ENCODE assay signal across 8 cellular contexts in genomic region chr2:200962821-200963128, GRCh38. TPM values are rescaled to one million over a fixed set of nuclear protein-coding genes. Genes with fewer than 3 reads are reported as not detected.
DNase-seq lines count a peak whose midpoint lies in the region; ATAC-seq and TF ChIP-seq lines count a peak whose summit lies in the region.

No MANE protein-coding gene starts in this region.

- CTCF ChIA-PET in CD4-positive, alpha-beta T cell (lab: Charles Lee) = interaction anchor here (0.9 to 3.6 kb wide), 21 partner anchors 9 to 488 kb away, joined by 3 to 30 read pairs (median 6); partner anchors contain the start of genes CASP10, HYCC2, NDUFB3 and NIF3L1
- CTCF ChIA-PET in mammary epithelial cell (lab: Charles Lee; ENCODE audit: low non-redundant PET) = interaction anchor here (0.9 to 1.4 kb wide), 2 partner anchors 106 to 195 kb away, joined by 11 to 13 read pairs; no protein-coding TSS in a partner anchor

- no peaks in the 10 kb centered on the region for H3K9me3 Mint-ChIP-seq in CD4-positive, alpha-beta T cell

- no peaks in the 10 kb centered on the region for H4K20me1 ChIP-seq in mammary epithelial cell (ENCODE audit: insufficient read depth, low read length)

- H3K4me1 ChIP-seq in mammary epithelial cell (ENCODE audit: insufficient read depth, low read length) (peaks cover 25% of the 10 kb centered on the region), lung (ENCODE audit: control insufficient read depth in 2 of 2, insufficient read depth in 2 of 2, low read length in 2 of 2) (peaks cover 3 to 4% of the 10 kb centered on the region in 2 donors), urinary bladder (ENCODE audit: insufficient read depth) (no peaks in the 10 kb centered on the region)

- dilution Hi-C loops in mammary epithelial cell (cut with HindIII; ENCODE audit: low sequenced_read_pairs) = no loop called here

- BruUV-seq in mammary epithelial cell (replicated peaks; lab: Mats Ljungman, UMichigan) = TSS peak; percentile 47

- intact Hi-C loops in CD4-positive, alpha-beta T cell (cut with DNase I, micrococcal nuclease) = loop anchor here (1.0 to 10.0 kb wide), 10 partner anchors 100 to 438 kb away; partner anchors contain the start of genes BZW1 (in 1 of the 2), CASP10 (in 1 of the 2), CLK1 (in 1 of the 2) and SGO2 (in 1 of the 2)
- intact Hi-C loops in mammary epithelial cell (cut with micrococcal nuclease) = loop anchor here (1.0 to 5.0 kb wide), 4 partner anchors 18 to 215 kb away; partner anchors contain the start of gene HYCC2

- peak overlapping the region; percentile 88 for H2AFZ ChIP-seq in mammary epithelial cell (ENCODE audit: low read depth, low read length)

- H3K4me3 ChIP-seq in HL-60 (replicated peaks; ENCODE audit: insufficient read depth, low read length) (peak overlapping the region; percentile 80), mammary epithelial cell (replicated peaks in 1 of 3; ENCODE audit: insufficient read depth in 1 of 3, low read depth in 2 of 3, low read length in 3 of 3) (peak overlapping the region; percentile 65 to 100 (median 85)), lung (peak overlapping the region; percentile 63), urinary bladder (ENCODE audit: low read depth, low read length) (peak overlapping the region; percentile 82)

- H3K9me3 ChIP-seq in CD4-positive, alpha-beta T cell (ENCODE audit: control insufficient read depth, low read length) = no peaks in the 10 kb centered on the region
- H3K9me3 ChIP-seq in mammary epithelial cell (replicated peaks; ENCODE audit: insufficient read depth, low read length) (no peaks in the 10 kb centered on the region), lung (ENCODE audit: control insufficient read depth in 2 of 2, insufficient read depth in 1 of 2, low read length in 1 of 2) (no peaks in the 10 kb centered on the region)

- peak overlapping the region; percentile 89 for H3K27ac ChIP-seq in CD4-positive, alpha-beta T cell (ENCODE audit: low read depth, low read length)
- peak overlapping the region; percentile 89 for H3K27ac ChIP-seq in HL-60 (replicated peaks)
- H3K27ac ChIP-seq in mammary epithelial cell (ENCODE audit: insufficient read depth, low read depth, low read length) = peak overlapping the region; percentile 80
- H3K27ac ChIP-seq in lung (ENCODE audit: low read depth in 1 of 2, low read length in 1 of 2) = peak overlapping the region; percentile 88 to 93
- H3K27ac ChIP-seq in urinary bladder (ENCODE audit: low read depth) = no peak overlapping the region

- ATAC-seq in CD4-positive, alpha-beta T cell (ENCODE audit: poor library complexity) = peak; percentile 11
- ATAC-seq in GM19463 (IDR thresholded peaks at IDR 0.05; ENCODE audit: unreplicated experiment) = peak; percentile 7
- no peak for ATAC-seq in lung (ENCODE audit: insufficient read depth, low FRiP score)

- H3K79me2 ChIP-seq in mammary epithelial cell (ENCODE audit: insufficient read depth, low read length) = peaks cover 70% of the 10 kb centered on the region

- 0% methylated on average over 6 of the region's 6 CpGs for WGBS in mammary epithelial cell (ENCODE audit: low coverage, missing lambda C conversion rate)
- WGBS in lung, 2 donors = 1 to 2% methylated on average over 6 of the region's 6 CpGs
- 3% methylated on average over 6 of the region's 6 CpGs for WGBS in urinary bladder

- peak overlapping the region; percentile 99 for H3K4me3 Mint-ChIP-seq in CD4-positive, alpha-beta T cell

- POLR2A ChIA-PET in CD4-positive, alpha-beta T cell (lab: Charles Lee) = interaction anchor here (0.6 to 5.2 kb wide), 30 partner anchors 7 to 299 kb away, joined by 3 to 56 read pairs (median 4); partner anchors contain the start of genes BZW1, CASP10, CASP8 and CFLAR

- H3K27me3 Mint-ChIP-seq in CD4-positive, alpha-beta T cell = no peaks in the 10 kb centered on the region

- in situ Hi-C loops in mammary epithelial cell (cut with MboI; ENCODE audit: low sequenced_read_pairs in 2 of 2) = no loop called here
- in situ Hi-C loops in GM13976 (cut with MboI; ENCODE audit: low sequenced_read_pairs, unreplicated experiment) = no loop called here

- H3K36me3 Mint-ChIP-seq in CD4-positive, alpha-beta T cell (ENCODE audit: low read depth) = peaks cover 28% of the 10 kb centered on the region

- no peak for TF ChIP-seq CTCF in CD4-positive, alpha-beta T cell (IDR thresholded peaks at IDR 0.05)
- TF ChIP-seq CTCF in HL-60 (IDR thresholded peaks at IDR 0.05; ENCODE audit: insufficient read depth, low read length) (no peak), mammary epithelial cell (conservative IDR thresholded peaks at IDR 0.05 in 1 of 2, IDR thresholded peaks at IDR 0.05 in 1 of 2; ENCODE audit: extremely low read depth in 1 of 2, insufficient read depth in 1 of 2, low read depth in 1 of 2, low read length in 2 of 2) (no peak), lung (IDR thresholded peaks at IDR 0.05; ENCODE audit: control extremely low read depth, extremely low read depth) (no peak), GM13976 (IDR thresholded peaks at IDR 0.05; ENCODE audit: borderline replicate concordance, control extremely low read depth, extremely low read depth, insufficient read depth, missing control alignments) (no peak)

- peak in 1 of 10 experiments; percentile 1 for DNase-seq in CD4-positive, alpha-beta T cell
- DNase-seq in HL-60 (ENCODE audit: low read depth in 1 of 2, low spot score in 1 of 2) = no peak
- DNase-seq in mammary epithelial cell = no peak
- no peak for DNase-seq in lung (ENCODE audit: low spot score)
- no peak for DNase-seq in GM13976 (ENCODE audit: low spot score)
- DNase-seq in activated CD4-positive, CD25-positive, alpha-beta regulatory T cell treated with anti-CD3 and anti-CD28 coated beads, Interleukin-2, amount 50 U/mL, for 72 hours = no peak

- H3K27ac Mint-ChIP-seq in CD4-positive, alpha-beta T cell = peak overlapping the region; percentile 100

- H3K4me2 ChIP-seq in mammary epithelial cell (ENCODE audit: insufficient read depth, low read depth, low read length) = peak overlapping the region; percentile 73

- H3K27me3 ChIP-seq in CD4-positive, alpha-beta T cell (ENCODE audit: control insufficient read depth, insufficient read depth, low read length) = no peaks in the 10 kb centered on the region
- H3K27me3 ChIP-seq in HL-60 (ENCODE audit: insufficient read depth, poor library complexity, severe bottlenecking) (no peaks in the 10 kb centered on the region), mammary epithelial cell (ENCODE audit: insufficient read depth, low read length) (no peaks in the 10 kb centered on the region), lung (ENCODE audit: control insufficient read depth, insufficient read depth) (no peaks in the 10 kb centered on the region)

- H3K9ac ChIP-seq in mammary epithelial cell (ENCODE audit: insufficient read depth, low read length) = peak overlapping the region; percentile 80

- H3K4me1 Mint-ChIP-seq in CD4-positive, alpha-beta T cell (ENCODE audit: low read depth) = peaks cover 68% of the 10 kb centered on the region

- H3K36me3 ChIP-seq in mammary epithelial cell (ENCODE audit: insufficient read depth, low read length) = no peaks in the 10 kb centered on the region
- H3K36me3 ChIP-seq in lung (ENCODE audit: control insufficient read depth in 2 of 2, insufficient read depth in 2 of 2, low read length in 2 of 2) = peaks cover 0 to 2% of the 10 kb centered on the region in 2 donors
- H3K36me3 ChIP-seq in urinary bladder (ENCODE audit: insufficient read depth) = no peaks in the 10 kb centered on the region

RNA-seq across cellular contexts. Expression of gene ORC2, which starts 0.7 kb away (rescaled TPM):
- total RNA-seq in CD4-positive, alpha-beta T cell = 10 to 100 TPM; 25.0 to 26.6 TPM
- total RNA-seq in mammary epithelial cell = 10 to 100 TPM; 14.8 to 44.5 TPM
- 4.4 TPM for polyA plus RNA-seq in mammary epithelial cell
- 2.9 TPM for polyA minus RNA-seq in mammary epithelial cell
- 10 to 100 TPM; 21.1 to 34.8 TPM for total RNA-seq in lung
- polyA plus RNA-seq in lung = 10 to 100 TPM in 1 of 2 donors, 1 to 10 TPM in 1; 6.0 to 11.6 TPM
- total RNA-seq in urinary bladder = 35.2 TPM
- 7.6 TPM for polyA plus RNA-seq in urinary bladder
